In the genomic region with DNA sequence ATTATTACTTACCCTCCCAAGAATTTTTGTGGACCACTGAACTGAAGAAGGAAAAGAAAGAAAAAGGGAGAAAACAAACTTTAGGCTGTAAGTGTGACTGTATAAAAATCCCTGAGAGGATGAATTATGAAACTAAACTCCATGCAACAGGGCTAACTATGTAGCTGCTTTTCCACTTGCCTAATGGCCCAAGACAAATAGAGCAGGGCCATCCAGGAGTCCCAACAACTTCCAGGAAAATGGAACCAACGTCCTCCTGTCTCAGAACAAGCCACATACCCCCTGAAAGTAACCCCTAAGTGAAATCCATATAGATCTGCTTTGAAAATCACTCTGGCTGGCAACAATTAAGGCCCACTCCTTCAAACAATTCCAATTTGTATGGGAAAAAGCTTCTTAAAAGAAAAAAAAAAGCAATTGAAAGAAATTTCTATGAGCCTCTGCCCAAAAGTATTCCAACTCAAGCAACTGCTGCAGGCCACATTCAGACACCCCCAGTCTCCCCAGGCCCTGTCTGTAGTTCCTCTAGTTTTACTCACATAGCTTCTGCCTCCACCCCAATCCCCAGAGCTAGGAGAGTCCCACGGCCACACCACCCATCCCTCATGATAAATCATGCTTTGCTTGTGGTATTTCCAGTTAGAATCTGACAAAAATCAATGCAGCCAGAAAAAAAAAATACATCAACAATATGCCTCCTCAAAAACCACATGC, we compare ENCODE assay signal across 18 cellular contexts. TPM values are rescaled to one million over a fixed set of nuclear protein-coding genes. Genes with fewer than 3 reads are reported as not detected.
DNase-seq lines count a peak whose midpoint lies in the region; ATAC-seq and TF ChIP-seq lines count a peak whose summit lies in the region.
"Had no signal": no experiment of that assay in that cellular context is flagged by ENCODE, and none has a peak within 500 bp of the region (broad histone marks: within the 10 kb centered on the region; RNA-seq: fewer than 3 reads in every experiment).

No MANE protein-coding gene starts in this region.

- H3K27ac Mint-ChIP-seq in osteocyte (ENCODE audit: unreplicated experiment) = peak overlapping the region; percentile 23
- H3K27ac Mint-ChIP-seq: activated CD4-positive, alpha-beta memory T cell treated with anti-CD3 and anti-CD28 coated beads for 36 hours; CD4-positive, alpha-beta T cell; naive thymus-derived CD4-positive, alpha-beta T cell had no signal

- H3K4me1 Mint-ChIP-seq in osteocyte (ENCODE audit: unreplicated experiment) = peaks cover 62% of the 10 kb centered on the region

- DNase-seq in Right ventricle myocardium inferior (ENCODE audit: missing footprints) (no peak), cardiac septum (ENCODE audit: low spot score) (no peak), left ventricle myocardium inferior (no peak), osteocyte (ENCODE audit: extremely low spot score, unreplicated experiment) (no peak), putamen (ENCODE audit: low spot score) (no peak)
- no peak for DNase-seq in activated naive CD4-positive, alpha-beta T cell treated with anti-CD3 and anti-CD28 coated beads, Interleukin-2, amount 50 U/mL, for 16 hours
- DNase-seq: activated CD4-positive, alpha-beta memory T cell treated with anti-CD3 and anti-CD28 coated beads for 36 hours; CD4-positive, alpha-beta T cell; KBM-7; naive thymus-derived CD4-positive, alpha-beta T cell; NCI-H1105 treated with DMSO at 0.1 percent for 48 hours; NCI-H2227 treated with DMSO at 0.1 percent for 48 hours; stimulated activated CD4-positive, alpha-beta T cell treated with anti-CD3 and anti-CD28 coated beads, Interleukin-2, amount 100 ng/mL, for 48 hours had no signal

- no peaks in the 10 kb centered on the region for H3K27me3 ChIP-seq in left ventricle myocardium inferior (ENCODE audit: low read depth)
- H3K27me3 ChIP-seq: SJSA1 had no signal

- H3K4me3 ChIP-seq in left ventricle myocardium inferior = no peak overlapping the region
- H3K4me3 ChIP-seq: GM12878, SJSA1 had no signal

- ATAC-seq in Right ventricle myocardium inferior = peak; percentile 45
- ATAC-seq in GM21786 (IDR thresholded peaks at IDR 0.05; ENCODE audit: unreplicated experiment) = no peak
- ATAC-seq in GM18520 (IDR thresholded peaks at IDR 0.05; ENCODE audit: unreplicated experiment) = no peak
- ATAC-seq: GM12878; naive thymus-derived CD4-positive, alpha-beta T cell had no signal

- no peak overlapping the region for H3K4me3 Mint-ChIP-seq in osteocyte (ENCODE audit: unreplicated experiment)
- H3K4me3 Mint-ChIP-seq: activated CD4-positive, alpha-beta memory T cell treated with anti-CD3 and anti-CD28 coated beads for 36 hours; CD4-positive, alpha-beta T cell; naive thymus-derived CD4-positive, alpha-beta T cell had no signal

- TF ChIP-seq CTCF in left ventricle myocardium inferior (IDR thresholded peaks at IDR 0.05; ENCODE audit: borderline replicate concordance) = no peak
- no peak for TF ChIP-seq CTCF in osteocyte (IDR thresholded peaks at IDR 0.05)

- H3K9me3 ChIP-seq in left ventricle myocardium inferior (replicated peaks) = no peaks in the 10 kb centered on the region
- H3K9me3 ChIP-seq: SJSA1 had no signal

- no peaks in the 10 kb centered on the region for H3K27me3 Mint-ChIP-seq in osteocyte (ENCODE audit: unreplicated experiment)

- H3K4me1 ChIP-seq in left ventricle myocardium inferior = peaks cover 49% of the 10 kb centered on the region

- no peaks in the 10 kb centered on the region for H3K9me3 Mint-ChIP-seq in osteocyte (ENCODE audit: unreplicated experiment)
- H3K9me3 Mint-ChIP-seq: activated CD4-positive, alpha-beta memory T cell treated with anti-CD3 and anti-CD28 coated beads for 36 hours; CD4-positive, alpha-beta T cell; naive thymus-derived CD4-positive, alpha-beta T cell had no signal

- H3K27ac ChIP-seq in left ventricle myocardium inferior (replicated peaks) = peak overlapping the region; percentile 37
- H3K27ac ChIP-seq: 22Rv1, SJSA1 had no signal

- H3K36me3 ChIP-seq in left ventricle myocardium inferior = no peaks in the 10 kb centered on the region

- intact Hi-C loops in Right ventricle myocardium inferior (cut with DNase I) = no loop called here
- intact Hi-C loops in cardiac septum (cut with DNase I) = no loop called here
- intact Hi-C loops in left ventricle myocardium inferior (cut with micrococcal nuclease) = no loop called here

- H3K36me3 Mint-ChIP-seq in osteocyte (ENCODE audit: unreplicated experiment) = no peaks in the 10 kb centered on the region
- H3K36me3 Mint-ChIP-seq: activated CD4-positive, alpha-beta memory T cell treated with anti-CD3 and anti-CD28 coated beads for 36 hours; naive thymus-derived CD4-positive, alpha-beta T cell had no signal

RNA-seq across cellular contexts. Expression of a gene that starts 12.7 kb away (rescaled TPM):
- 84.4 TPM for total RNA-seq in Right ventricle myocardium inferior
- total RNA-seq in cardiac septum = 102 TPM
- 75.4 TPM for total RNA-seq in left ventricle myocardium inferior
- total RNA-seq in osteocyte = 151 and 153 TPM in 2 replicates
